In genomic region chr11:71395010-71395560, GRCh38 we compare ENCODE assay signal across 1 cellular context.
TF ChIP-seq lines count a peak whose summit lies in the region.

No MANE protein-coding gene starts in this region.

TF ChIP-seq in IMR-90, 13 proteins besides CTCF, POLR2A, EP300 and RAD21 (continued from another document):
- TF ChIP-seq MAFK (IDR thresholded peaks at IDR 0.05; ENCODE audit: low read depth, low read length) (no peak), USF2 (IDR thresholded peaks at IDR 0.05; ENCODE audit: low read depth, low read length) (no peak), MXI1 (IDR thresholded peaks at IDR 0.05; ENCODE audit: borderline replicate concordance, low read depth, low read length) (no peak)
